Comparison of ENCODE assay signal across 22 cellular contexts in the genomic region with DNA sequence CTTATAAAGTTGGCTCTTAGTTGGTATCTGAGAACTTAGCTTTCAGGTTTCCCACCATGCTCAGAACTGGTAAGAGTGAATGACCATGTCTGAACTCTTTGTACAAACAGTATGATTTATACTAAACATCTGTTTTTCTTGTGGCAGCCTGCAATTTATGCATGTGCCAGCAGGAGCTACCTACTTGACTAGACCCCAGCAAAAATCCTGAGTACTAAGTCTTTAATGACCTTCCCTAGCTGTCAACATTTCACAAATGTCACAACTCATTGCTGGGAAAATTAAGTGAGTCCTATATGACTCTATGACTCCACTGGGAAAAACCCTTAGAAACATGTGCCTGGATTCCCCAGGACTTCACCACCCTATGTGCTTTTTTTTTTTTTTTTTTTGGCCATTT.
A peak's percentile ranks its signal among the peaks of the same experiment; 100 is the strongest.
DNase-seq lines count a peak whose midpoint lies in the region; ATAC-seq and TF ChIP-seq lines count a peak whose summit lies in the region.
"Had no signal": no experiment of that assay in that cellular context is flagged by ENCODE, and none has a peak within 500 bp of the region (broad histone marks: within the 10 kb centered on the region; RNA-seq: fewer than 3 reads in every experiment).

No MANE protein-coding gene starts in this region.

- H3K27me3 Mint-ChIP-seq in endodermal cell (ENCODE audit: insufficient read depth): no peaks in the 10 kb centered on the region
- H3K27me3 Mint-ChIP-seq in progenitor cell of endocrine pancreas: no peaks in the 10 kb centered on the region
- H3K27me3 Mint-ChIP-seq: activated CD4-positive, alpha-beta T cell treated with anti-CD3 and anti-CD28 coated beads, Interleukin-2, amount 10 ng/mL, durations not matched to agents 7 days and 5 days; activated naive CD8-positive, alpha-beta T cell treated with anti-CD3 and anti-CD28 coated beads for 36 hours; CD4-positive, alpha-beta memory T cell had no signal

- H3K9me3 ChIP-seq in GM23248 (ENCODE audit: low read depth) (no peaks in the 10 kb centered on the region), endodermal cell (ENCODE audit: control insufficient read depth, low read length) (no peaks in the 10 kb centered on the region)
- H3K9me3 ChIP-seq: body of pancreas, colonic mucosa, ovary, Peyer's patch, SJSA1 had no signal

- DNase-seq in GM23248 (peak; percentile 1), NAMALWA (ENCODE audit: low spot score) (peak; percentile 2), endodermal cell (no peak), progenitor cell of endocrine pancreas (ENCODE audit: low spot score, unreplicated experiment) (no peak), mesenteric fat pad (ENCODE audit: low spot score) (no peak), NCI-H146 (lab: John Stamatoyannopoulos, UW) (no peak)
- no peak for DNase-seq in stimulated activated CD4-positive, alpha-beta T cell treated with anti-CD3 and anti-CD28 coated beads, Interleukin-1b, Interleukin-23, amount 100 ng/mL, for 48 hours
- DNase-seq: activated CD4-positive, alpha-beta T cell treated with anti-CD3 and anti-CD28 coated beads, Interleukin-2, amount 10 ng/mL, durations not matched to agents 7 days and 5 days; activated naive CD8-positive, alpha-beta T cell treated with anti-CD3 and anti-CD28 coated beads for 36 hours; body of pancreas; CD4-positive, alpha-beta memory T cell; colonic mucosa; DMS79; H7; NCI-H1417 treated with DMSO at 0.1 percent for 48 hours; ovary; Peyer's patch; stimulated activated CD4-positive, alpha-beta T cell treated with anti-CD3 and anti-CD28 coated beads, Interleukin-2, amount 100 ng/mL, for 24 hours; stimulated activated naive CD4-positive, alpha-beta T cell had no signal

- H3K27ac Mint-ChIP-seq in endodermal cell (no peak overlapping the region), progenitor cell of endocrine pancreas (no peak overlapping the region)
- H3K27ac Mint-ChIP-seq: activated CD4-positive, alpha-beta T cell treated with anti-CD3 and anti-CD28 coated beads, Interleukin-2, amount 10 ng/mL, durations not matched to agents 7 days and 5 days; activated naive CD8-positive, alpha-beta T cell treated with anti-CD3 and anti-CD28 coated beads for 36 hours; CD4-positive, alpha-beta memory T cell had no signal

- H3K4me3 Mint-ChIP-seq in endodermal cell: no peak overlapping the region
- no peak overlapping the region for H3K4me3 Mint-ChIP-seq in progenitor cell of endocrine pancreas (ENCODE audit: low read depth)
- H3K4me3 Mint-ChIP-seq: activated CD4-positive, alpha-beta T cell treated with anti-CD3 and anti-CD28 coated beads, Interleukin-2, amount 10 ng/mL, durations not matched to agents 7 days and 5 days; activated naive CD8-positive, alpha-beta T cell treated with anti-CD3 and anti-CD28 coated beads for 36 hours; CD4-positive, alpha-beta memory T cell had no signal

- H3K27ac ChIP-seq in GM23248: no peak overlapping the region
- peak overlapping the region; percentile 54 for H3K27ac ChIP-seq in endodermal cell (ENCODE audit: low read depth, low read length)
- H3K27ac ChIP-seq: body of pancreas, colonic mucosa, ovary, Peyer's patch, SJSA1 had no signal

- no peaks in the 10 kb centered on the region for H3K9me3 Mint-ChIP-seq in endodermal cell
- no peaks in the 10 kb centered on the region for H3K9me3 Mint-ChIP-seq in progenitor cell of endocrine pancreas (ENCODE audit: low read depth)

- ATAC-seq in activated CD4-positive, CD25-positive, alpha-beta regulatory T cell treated with anti-CD3 and anti-CD28 coated beads, Interleukin-2, amount 50 U/mL, for 24 hours: no peak
- ATAC-seq: body of pancreas, HepG2 had no signal

- no peaks in the 10 kb centered on the region for H3K4me1 Mint-ChIP-seq in endodermal cell
- H3K4me1 Mint-ChIP-seq in progenitor cell of endocrine pancreas (ENCODE audit: low read depth): no peaks in the 10 kb centered on the region
- H3K4me1 Mint-ChIP-seq: activated CD4-positive, alpha-beta T cell treated with anti-CD3 and anti-CD28 coated beads, Interleukin-2, amount 10 ng/mL, durations not matched to agents 7 days and 5 days; activated naive CD8-positive, alpha-beta T cell treated with anti-CD3 and anti-CD28 coated beads for 36 hours; CD4-positive, alpha-beta memory T cell had no signal

- H2AFZ ChIP-seq in GM23248: no peak overlapping the region

- H3K79me2 ChIP-seq in GM23248 (ENCODE audit: insufficient read depth): no peaks in the 10 kb centered on the region

- H3K4me1 ChIP-seq in GM23248 (ENCODE audit: insufficient read depth): no peaks in the 10 kb centered on the region
- no peaks in the 10 kb centered on the region for H3K4me1 ChIP-seq in endodermal cell (ENCODE audit: control insufficient read depth, insufficient read depth, low read length)
- H3K4me1 ChIP-seq: body of pancreas, colonic mucosa, Peyer's patch, SJSA1 had no signal

- H3F3A ChIP-seq in GM23248 (ENCODE audit: insufficient read depth): no peaks in the 10 kb centered on the region

- H3K9ac ChIP-seq in GM23248 (no peak overlapping the region), endodermal cell (ENCODE audit: extremely low read depth, low read length, poor library complexity, severe bottlenecking) (no peak overlapping the region)

- H3K36me3 Mint-ChIP-seq in endodermal cell (ENCODE audit: low read depth) (no peaks in the 10 kb centered on the region), progenitor cell of endocrine pancreas (ENCODE audit: insufficient read depth) (no peaks in the 10 kb centered on the region)
- H3K36me3 Mint-ChIP-seq: activated naive CD8-positive, alpha-beta T cell treated with anti-CD3 and anti-CD28 coated beads for 36 hours; CD4-positive, alpha-beta memory T cell had no signal

- no peaks in the 10 kb centered on the region; the same call in 1 of the 2 replicates for H4K20me1 ChIP-seq in GM23248 (ENCODE audit: insufficient read depth)

- H3K4me3 ChIP-seq in GM23248 (no peak overlapping the region), endodermal cell (ENCODE audit: low read length) (no peak overlapping the region)
- H3K4me3 ChIP-seq: body of pancreas, colonic mucosa, ovary, Peyer's patch, SJSA1 had no signal

- H3K9me2 ChIP-seq in GM23248 (ENCODE audit: insufficient read depth): no peaks in the 10 kb centered on the region

- H3K36me3 ChIP-seq in GM23248 (ENCODE audit: low read depth): no peaks in the 10 kb centered on the region
- H3K36me3 ChIP-seq in endodermal cell (ENCODE audit: control insufficient read depth, insufficient read depth, low read length): no peaks in the 10 kb centered on the region
- H3K36me3 ChIP-seq: colonic mucosa, ovary, Peyer's patch, SJSA1 had no signal

- no peaks in the 10 kb centered on the region for H3K27me3 ChIP-seq in GM23248 (replicated peaks; ENCODE audit: insufficient read depth)
- no peaks in the 10 kb centered on the region for H3K27me3 ChIP-seq in endodermal cell (ENCODE audit: control insufficient read depth, insufficient read depth, low read length, poor library complexity, severe bottlenecking)
- H3K27me3 ChIP-seq: body of pancreas, colonic mucosa, ovary, Peyer's patch, SJSA1 had no signal

- peak; percentile 45 for TF ChIP-seq CTCF in endodermal cell (conservative IDR thresholded peaks at IDR 0.05)
- peak; percentile 12 for TF ChIP-seq CTCF in progenitor cell of endocrine pancreas (IDR thresholded peaks at IDR 0.05; ENCODE audit: unreplicated experiment)

- no peak overlapping the region for H3K4me2 ChIP-seq in GM23248 (ENCODE audit: unreplicated experiment)

- in situ Hi-C loops in GM23248 (cut with MboI): no loop called here

Comparison
In these comparisons a context has a peak if more than half of its experiments do, and no peak if none do; other contexts are left out.
1. DNase-seq: peak in GM23248 (single experiment) and NAMALWA (single experiment); none in endodermal cell (single experiment), progenitor cell of endocrine pancreas (single experiment), mesenteric fat pad (single experiment), stimulated activated CD4-positive, alpha-beta T cell treated with anti-CD3 and anti-CD28 coated beads, Interleukin-1b, Interleukin-23, amount 100 ng/mL, for 48 hours (single experiment) and NCI-H146 (single experiment).